Comparison of ENCODE assay signal across 24 cellular contexts in the genomic region with DNA sequence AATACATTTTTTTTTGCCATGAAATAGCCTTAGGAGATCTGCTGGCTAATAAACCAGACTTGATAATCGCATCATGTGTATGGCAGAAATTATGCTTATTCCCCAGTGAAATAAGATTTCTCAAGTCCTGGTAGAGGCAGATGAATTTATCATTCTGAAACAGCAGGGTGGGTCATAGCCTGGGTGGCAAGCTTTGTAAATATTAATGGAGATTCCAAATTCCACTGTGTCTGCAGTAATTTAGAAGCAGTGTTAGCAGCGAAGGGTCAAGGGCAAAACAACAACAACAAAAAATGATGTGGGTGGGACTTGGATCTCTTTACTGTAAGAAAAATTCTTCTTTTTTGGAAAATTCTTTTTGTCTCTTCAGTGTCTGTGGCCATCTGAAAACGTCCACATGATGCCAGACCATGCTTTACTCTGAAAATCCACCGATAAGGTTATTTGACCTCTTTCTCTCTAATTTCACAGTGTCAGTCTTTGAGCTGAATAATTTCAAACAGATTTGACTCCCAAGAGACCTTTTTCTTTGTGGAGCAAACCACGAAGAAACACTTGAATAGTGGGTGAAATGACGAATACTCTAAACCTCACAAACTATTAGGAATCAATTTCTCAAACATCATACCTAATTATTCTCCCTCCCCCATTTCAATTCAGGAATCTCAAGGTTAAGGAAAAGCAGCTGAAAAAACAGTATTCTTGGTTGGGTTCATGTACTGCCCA.
A peak's percentile ranks its signal among the peaks of the same experiment; 100 is the strongest.
DNase-seq lines count a peak whose midpoint lies in the region; ATAC-seq, FAIRE-seq and TF ChIP-seq lines count a peak whose summit lies in the region.
"Had no signal": no experiment of that assay in that cellular context is flagged by ENCODE, and none has a peak within 500 bp of the region (broad histone marks: within the 10 kb centered on the region; RNA-seq: fewer than 3 reads in every experiment).

No MANE protein-coding gene starts in this region.

- no peak overlapping the region for H3K4me3 Mint-ChIP-seq in GM23338
- H3K4me3 Mint-ChIP-seq: CD4-positive, alpha-beta T cell; IgD-negative memory B cell had no signal

- no peaks in the 10 kb centered on the region; the same call in 1 of the 2 replicates for H3K9me2 ChIP-seq in GM23338 (ENCODE audit: insufficient read depth)

- peaks cover 7% of the 10 kb centered on the region; the same call in 2 of the 3 replicates for H3K4me1 Mint-ChIP-seq in GM23338
- H3K4me1 Mint-ChIP-seq: IgD-negative memory B cell had no signal

- intact Hi-C loops in posterior vena cava (cut with DNase I) = no loop called here

- peaks cover 15% of the 10 kb centered on the region for H3K9me3 Mint-ChIP-seq in GM23338
- H3K9me3 Mint-ChIP-seq: CD4-positive, alpha-beta T cell had no signal

- TF ChIP-seq CTCF in GM23338 (conservative IDR thresholded peaks at IDR 0.05; ENCODE audit: low read depth in 2 of 2) (no peak), cardiac fibroblast (IDR thresholded peaks at IDR 0.05; ENCODE audit: low read depth, low read length) (no peak), D721Med (IDR thresholded peaks at IDR 0.05; ENCODE audit: insufficient read depth, missing control alignments) (no peak)

- no peak for FAIRE-seq in D721Med (lab: Jason Lieb, UNC)
- FAIRE-seq: A204.1, GM12878 had no signal

- H3K36me3 ChIP-seq in GM23338 (ENCODE audit: insufficient read depth) (no peaks in the 10 kb centered on the region), subcutaneous abdominal adipose tissue (ENCODE audit: control insufficient read depth in 5 of 5, insufficient read depth in 5 of 5, low read length in 5 of 5) (no peaks in the 10 kb centered on the region)

- peaks cover 2% of the 10 kb centered on the region for H3K27me3 Mint-ChIP-seq in GM23338 (ENCODE audit: insufficient read depth, low read depth, poor library complexity)
- H3K27me3 Mint-ChIP-seq: CD4-positive, alpha-beta T cell had no signal

- no peak overlapping the region for H3K27ac Mint-ChIP-seq in GM23338
- H3K27ac Mint-ChIP-seq: CD4-positive, alpha-beta T cell; IgD-negative memory B cell had no signal

- no peaks in the 10 kb centered on the region for H3F3A ChIP-seq in GM23338 (replicated peaks; ENCODE audit: low read depth)

- no peaks in the 10 kb centered on the region for H4K20me1 ChIP-seq in GM23338 (replicated peaks; ENCODE audit: insufficient read depth)

- no peak overlapping the region for H3K9ac ChIP-seq in subcutaneous abdominal adipose tissue (ENCODE audit: low read length in 5 of 5)

- no peak for ATAC-seq in GM23338
- ATAC-seq: GM12878, PC-3 had no signal

- no peaks in the 10 kb centered on the region for H3K79me2 ChIP-seq in GM23338 (replicated peaks; ENCODE audit: insufficient read depth)

- peaks cover 4% of the 10 kb centered on the region; the same call in 1 of the 2 replicates for H3K4me1 ChIP-seq in GM23338 (ENCODE audit: insufficient read depth)
- peaks cover 0 to 32% (median 10%) of the 10 kb centered on the region in 5 donors for H3K4me1 ChIP-seq in subcutaneous abdominal adipose tissue (ENCODE audit: control insufficient read depth in 5 of 5, insufficient read depth in 5 of 5, low read length in 5 of 5)

- H3K27me3 ChIP-seq in GM23338 (ENCODE audit: insufficient read depth) (no peaks in the 10 kb centered on the region), subcutaneous abdominal adipose tissue (ENCODE audit: control insufficient read depth in 5 of 5, insufficient read depth in 4 of 5, low read length in 5 of 5) (no peaks in the 10 kb centered on the region)

- H3K4me2 ChIP-seq in GM23338 = no peak overlapping the region

- H3K4me3 ChIP-seq in GM23338 = no peak overlapping the region
- no peak overlapping the region for H3K4me3 ChIP-seq in cardiac fibroblast (replicated peaks in 1 of 2; ENCODE audit: low read depth in 2 of 2, low read length in 2 of 2)
- H3K4me3 ChIP-seq in subcutaneous abdominal adipose tissue (ENCODE audit: low read depth in 1 of 5, low read length in 5 of 5) = no peak overlapping the region
- H3K4me3 ChIP-seq: GM12878 had no signal

- H3K27ac ChIP-seq in GM23338 (ENCODE audit: low read depth) (no peak overlapping the region), subcutaneous abdominal adipose tissue (ENCODE audit: low read depth, low read length) (peak overlapping the region; percentile 6)
- H3K27ac ChIP-seq: HL-60 had no signal

- no peaks in the 10 kb centered on the region for H3K9me3 ChIP-seq in subcutaneous abdominal adipose tissue (ENCODE audit: control insufficient read depth in 5 of 5, low read length in 5 of 5)

- H2AFZ ChIP-seq in GM23338 = peak overlapping the region; percentile 11; the same call in 1 of the 2 replicates

- peaks cover 15% of the 10 kb centered on the region for H3K36me3 Mint-ChIP-seq in GM23338 (ENCODE audit: low read depth)
- H3K36me3 Mint-ChIP-seq: IgD-negative memory B cell had no signal

- DNase-seq in GM23338 (ENCODE audit: low spot score) (no peak), cardiac fibroblast (ENCODE audit: low read depth in 2 of 2) (peak; percentile 11 to 42), left kidney (ENCODE audit: low read depth, low spot score) (peak; percentile 19), D721Med (ENCODE audit: insufficient read length, low spot score) (no peak), kidney glomerular epithelial cell (lab: John Stamatoyannopoulos, UW) (no peak), posterior vena cava (ENCODE audit: low spot score) (no peak)
- DNase-seq: Caco-2; CD4-positive, alpha-beta T cell; DMS153; GF-D8; H7; NCI-H1092 treated with DMSO at 0.1 percent for 48 hours; NCI-H146; NCI-H2029 treated with DMSO at 0.1 percent for 48 hours; NCI-H2171; NCI-H526; PC-3; RPMI8226; SHP77 treated with DMSO at 0.1 percent for 48 hours had no signal

TF ChIP-seq in GM23338, 12 proteins besides CTCF, POLR2A, EP300 and RAD21 (continues in another document):
- TF ChIP-seq EZH2phosphoT487 (IDR thresholded peaks at IDR 0.05; ENCODE audit: unreplicated experiment) (no peak), EZH2 (IDR thresholded peaks at IDR 0.05; ENCODE audit: low read depth, unreplicated experiment) (no peak), ZNF331 (CRISPR knock-in tag; IDR thresholded peaks at IDR 0.05; ENCODE audit: low read depth) (no peak), CREB1 (CRISPR knock-in tag; IDR thresholded peaks at IDR 0.05; ENCODE audit: low read depth) (no peak), NANOG (IDR thresholded peaks at IDR 0.05; ENCODE audit: borderline replicate concordance) (no peak), STAT1 (IDR thresholded peaks at IDR 0.05; ENCODE audit: unreplicated experiment) (no peak), POLR2AphosphoS5 (IDR thresholded peaks at IDR 0.05; ENCODE audit: low read depth) (no peak), JUNB (IDR thresholded peaks at IDR 0.05; ENCODE audit: unreplicated experiment) (no peak), ZNF114 (CRISPR knock-in tag; IDR thresholded peaks at IDR 0.05) (no peak)
- TF ChIP-seq, protein P1, sequence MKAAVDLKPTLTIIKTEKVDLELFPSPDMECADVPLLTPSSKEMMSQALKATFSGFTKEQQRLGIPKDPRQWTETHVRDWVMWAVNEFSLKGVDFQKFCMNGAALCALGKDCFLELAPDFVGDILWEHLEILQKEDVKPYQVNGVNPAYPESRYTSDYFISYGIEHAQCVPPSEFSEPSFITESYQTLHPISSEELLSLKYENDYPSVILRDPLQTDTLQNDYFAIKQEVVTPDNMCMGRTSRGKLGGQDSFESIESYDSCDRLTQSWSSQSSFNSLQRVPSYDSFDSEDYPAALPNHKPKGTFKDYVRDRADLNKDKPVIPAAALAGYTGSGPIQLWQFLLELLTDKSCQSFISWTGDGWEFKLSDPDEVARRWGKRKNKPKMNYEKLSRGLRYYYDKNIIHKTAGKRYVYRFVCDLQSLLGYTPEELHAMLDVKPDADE (IDR thresholded peaks at IDR 0.05) = no peak

Comparison
In these comparisons a context has a peak if more than half of its experiments do, and no peak if none do; other contexts are left out.
1. DNase-seq: peak in cardiac fibroblast (2 of 2) and left kidney (single experiment); none in GM23338 (single experiment), D721Med (single experiment), kidney glomerular epithelial cell (single experiment) and posterior vena cava (single experiment).